8 cellular contexts compared by ENCODE assay signal in genomic region chr11:65290448-65291165, GRCh38. TPM values are rescaled to one million over a fixed set of nuclear protein-coding genes. Genes with fewer than 3 reads are reported as not detected.
A peak's percentile ranks its signal among the peaks of the same experiment; 100 is the strongest.
DNase-seq lines count a peak whose midpoint lies in the region; ATAC-seq and TF ChIP-seq lines count a peak whose summit lies in the region.

No MANE protein-coding gene starts in this region.

- H3K4me1 ChIP-seq in muscle layer of duodenum (ENCODE audit: control insufficient read depth in 1 of 2, insufficient read depth in 2 of 2, low read length in 2 of 2) = peaks cover 16 to 44% of the 10 kb centered on the region in 2 donors
- no peaks in the 10 kb centered on the region for H3K4me1 ChIP-seq in effector memory CD4-positive, alpha-beta T cell (ENCODE audit: control insufficient read depth, insufficient read depth, low read length, poor library complexity, severe bottlenecking)

- peak; percentile 37 for TF ChIP-seq POLR2A in GM18505 (IDR thresholded peaks at IDR 0.05; ENCODE audit: borderline replicate concordance, extremely low read depth, insufficient read depth, insufficient read length)

- H3K9me3 ChIP-seq in muscle layer of duodenum (ENCODE audit: control insufficient read depth in 1 of 2, low read length in 2 of 2) = no peaks in the 10 kb centered on the region
- no peaks in the 10 kb centered on the region for H3K9me3 ChIP-seq in effector memory CD4-positive, alpha-beta T cell (ENCODE audit: control insufficient read depth, low read length)

- peak overlapping the region; percentile 97 for H3K27ac ChIP-seq in muscle layer of duodenum (ENCODE audit: low read length)
- no peak overlapping the region for H3K27ac ChIP-seq in effector memory CD4-positive, alpha-beta T cell (ENCODE audit: insufficient read depth, low read length, poor library complexity, severe bottlenecking)

- H3K4me3 ChIP-seq in muscle layer of duodenum (ENCODE audit: low read depth in 1 of 2, low read length in 2 of 2) = peak overlapping the region; percentile 23 to 39
- no peak overlapping the region for H3K4me3 ChIP-seq in effector memory CD4-positive, alpha-beta T cell (ENCODE audit: insufficient read depth, low read depth, low read length, poor library complexity, severe bottlenecking)

- POLR2A ChIA-PET in HEK293T (lab: Yijun Ruan, JAX) = interaction anchor here (0.6 to 0.9 kb wide), 2 partner anchors 11 to 29 kb away, joined by 3 to 4 read pairs; partner anchors contain the start of gene POLA2

- peaks cover 4 to 11% of the 10 kb centered on the region in 2 donors for H3K36me3 ChIP-seq in muscle layer of duodenum (ENCODE audit: control insufficient read depth in 1 of 2, insufficient read depth in 2 of 2, low read length in 2 of 2)
- peaks cover 66% of the 10 kb centered on the region for H3K36me3 ChIP-seq in effector memory CD4-positive, alpha-beta T cell (ENCODE audit: control insufficient read depth, insufficient read depth, low read length)

- DNase-seq in NOMO-1 treated with DMSO at 0.1 percent for 48 hours (lab: John Stamatoyannopoulos, UW; ENCODE audit: unreplicated experiment) (peak; percentile 95), dermis microvascular lymphatic vessel endothelial cell (ENCODE audit: low read depth in 2 of 2) (peak; percentile 87 to 94), HEK293T (ENCODE audit: extremely low spot score) (no peak)
- DNase-seq in effector memory CD4-positive, alpha-beta T cell = no peak
- no peak for DNase-seq in activated CD4-positive, alpha-beta T cell treated with anti-CD3 and anti-CD28 coated beads for 48 hours

- no peak for ATAC-seq in GM18505 (IDR thresholded peaks at IDR 0.05; ENCODE audit: unreplicated experiment)
- ATAC-seq in GM18873 (IDR thresholded peaks at IDR 0.05; ENCODE audit: low FRiP score, unreplicated experiment) = no peak

- no peaks in the 10 kb centered on the region for H3K27me3 ChIP-seq in muscle layer of duodenum (ENCODE audit: low read depth, low read length)
- H3K27me3 ChIP-seq in effector memory CD4-positive, alpha-beta T cell (replicated peaks; ENCODE audit: control insufficient read depth, insufficient read depth, low read length, poor library complexity, severe bottlenecking) = no peaks in the 10 kb centered on the region

- CTCF ChIA-PET in HEK293T (lab: Yijun Ruan, JAX) = no interaction called here

TF ChIP-seq in HEK293T, 16 proteins besides CTCF, POLR2A, EP300 and RAD21:
- TF ChIP-seq CTBP1 (IDR thresholded peaks at IDR 0.05; ENCODE audit: borderline replicate concordance) (no peak), TARDBP (IDR thresholded peaks at IDR 0.05) (no peak), BHLHE40 (IDR thresholded peaks at IDR 0.05; ENCODE audit: borderline replicate concordance) (no peak), ARNT (IDR thresholded peaks at IDR 0.05) (no peak), L3MBTL2 (conservative IDR thresholded peaks at IDR 0.05) (no peak), FOXM1 (IDR thresholded peaks at IDR 0.05; ENCODE audit: borderline replicate concordance) (no peak), ELF4 (IDR thresholded peaks at IDR 0.05) (no peak), ZNF384 (IDR thresholded peaks at IDR 0.05) (no peak), NFRKB (IDR thresholded peaks at IDR 0.05) (no peak), LEF1 (IDR thresholded peaks at IDR 0.05; ENCODE audit: borderline replicate concordance) (no peak), SUZ12 (IDR thresholded peaks at IDR 0.05) (no peak), HDGF (IDR thresholded peaks at IDR 0.05; ENCODE audit: borderline replicate concordance) (no peak)
TF ChIP-seq in HEK293T: peak in this region for 0.

RNA-seq across cellular contexts. Expression of gene CDC42EP2, which starts 24.1 kb away (rescaled TPM):
- 6.4 and 7.8 TPM in 2 replicates for total RNA-seq in dermis microvascular lymphatic vessel endothelial cell

RNA-seq across cellular contexts. Expression of gene POLA2, which starts 28.8 kb away (rescaled TPM):
- 4.7 and 5.7 TPM in 2 replicates for total RNA-seq in dermis microvascular lymphatic vessel endothelial cell

RNA-seq across cellular contexts. Expression of gene DPF2, which starts 43.0 kb away (rescaled TPM):
- 18.5 and 32.1 TPM in 2 replicates for total RNA-seq in dermis microvascular lymphatic vessel endothelial cell

Comparison
In these comparisons a context has a peak if more than half of its experiments do, and no peak if none do; other contexts are left out.
1. DNase-seq: peak in NOMO-1 treated with DMSO at 0.1 percent for 48 hours (single experiment) and dermis microvascular lymphatic vessel endothelial cell (2 of 2); none in effector memory CD4-positive, alpha-beta T cell (0 of 3), HEK293T (single experiment) and activated CD4-positive, alpha-beta T cell treated with anti-CD3 and anti-CD28 coated beads for 48 hours (single experiment).